8 cellular contexts compared by ENCODE assay signal in the genomic region with DNA sequence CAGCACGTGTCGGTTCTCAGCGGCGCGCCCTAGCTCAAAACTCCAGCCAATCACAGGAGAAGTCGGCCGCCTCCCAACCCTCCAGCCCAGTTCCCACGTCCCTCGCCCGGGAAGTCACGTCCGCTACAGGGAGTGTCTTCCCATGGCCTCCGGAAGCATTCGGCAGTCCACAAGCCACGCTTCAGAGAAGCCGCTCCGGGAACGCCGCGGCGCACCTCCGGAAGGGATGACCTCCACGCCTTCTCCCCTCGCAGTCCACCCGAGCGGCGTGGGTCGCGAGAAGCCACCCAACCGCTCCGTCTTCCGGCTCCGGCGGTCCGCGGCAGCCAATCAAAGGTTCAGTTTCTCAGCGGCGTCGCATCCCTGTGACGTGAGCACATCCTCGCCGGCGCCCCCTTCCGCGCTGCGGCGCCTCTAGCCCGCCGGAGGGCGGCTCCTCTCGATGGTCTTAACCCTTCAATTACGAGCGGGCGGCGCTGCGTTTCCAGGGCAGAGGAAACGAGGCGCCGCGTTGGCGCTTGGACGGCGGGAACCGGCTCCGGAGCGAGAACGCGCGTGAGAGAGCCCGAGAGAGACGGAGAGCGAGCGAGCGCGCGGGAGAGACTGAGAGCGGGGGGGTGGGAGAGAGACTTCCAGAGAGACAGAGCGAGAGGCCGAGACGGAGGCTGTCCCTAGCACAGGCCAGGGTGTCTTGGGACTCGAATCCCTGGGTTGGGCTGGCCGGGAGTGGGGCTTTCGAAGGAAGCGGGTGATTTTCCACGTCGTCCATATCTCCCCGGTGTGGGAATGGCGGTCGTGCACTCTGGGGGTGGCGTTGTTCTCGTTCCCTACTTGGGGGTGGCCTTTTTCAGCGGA. TPM values are rescaled to one million over a fixed set of nuclear protein-coding genes. Genes with fewer than 3 reads are reported as not detected.
DNase-seq lines count a peak whose midpoint lies in the region; ATAC-seq, FAIRE-seq and TF ChIP-seq lines count a peak whose summit lies in the region.
"Not testable (repeated sequence)": the region's sequence is repeated elsewhere in the genome, so short reads cannot be mapped to it uniquely, and the experiment has no call there.

A gene with protein sequence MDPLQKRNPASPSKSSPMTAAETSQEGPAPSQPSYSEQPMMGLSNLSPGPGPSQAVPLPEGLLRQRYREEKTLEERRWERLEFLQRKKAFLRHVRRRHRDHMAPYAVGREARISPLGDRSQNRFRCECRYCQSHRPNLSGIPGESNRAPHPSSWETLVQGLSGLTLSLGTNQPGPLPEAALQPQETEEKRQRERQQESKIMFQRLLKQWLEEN (plus strand): TSS at position 476 of the 855 bp plus-strand sequence. CDS start 9,896 bp downstream, outside the sequence.

- DNase-seq in HT1080 (ENCODE audit: low read depth); activated T-cell treated with anti-CD3 and anti-CD28 coated beads, Interleukin-2, amount 50 U/mL, for 4 hours; frontal cortex (ENCODE audit: low spot score in 2 of 2); naive thymus-derived CD8-positive, alpha-beta T cell; thyroid gland: not testable (repeated sequence)

- H3K4me3 ChIP-seq in thyroid gland (replicated peaks in 1 of 3) = not testable (repeated sequence)

- POLR2A ChIA-PET in naive thymus-derived CD8-positive, alpha-beta T cell (lab: Charles Lee) = not testable (repeated sequence)

- H3K27ac ChIP-seq in thyroid gland = not testable (repeated sequence)

- H3K9me3 Mint-ChIP-seq in activated T-cell treated with anti-CD3 and anti-CD28 coated beads, Interleukin-2, amount 50 U/mL, for 4 hours; naive thymus-derived CD8-positive, alpha-beta T cell: not testable (repeated sequence)

- not testable (repeated sequence) for H3K9me3 ChIP-seq in thyroid gland

- FAIRE-seq in frontal cortex (lab: Jason Lieb, UNC) = not testable (repeated sequence)

- H3K4me1 ChIP-seq in thyroid gland = not testable (repeated sequence)

- not testable (repeated sequence) for H3K27me3 ChIP-seq in thyroid gland

- ATAC-seq in GM18499 (IDR thresholded peaks at IDR 0.05; ENCODE audit: insufficient read depth, unreplicated experiment) (peak; percentile 60), GM21381 (IDR thresholded peaks at IDR 0.05; ENCODE audit: unreplicated experiment) (peak; percentile 85), HG02943 (IDR thresholded peaks at IDR 0.05; ENCODE audit: low read depth, unreplicated experiment) (peak; percentile 76)
- peak; percentile 86 for ATAC-seq in activated T-cell treated with anti-CD3 and anti-CD28 coated beads, Interleukin-2, amount 50 U/mL, for 4 hours
- ATAC-seq in naive thymus-derived CD8-positive, alpha-beta T cell = peak; percentile 86 to 90

- H3K4me1 Mint-ChIP-seq in activated T-cell treated with anti-CD3 and anti-CD28 coated beads, Interleukin-2, amount 50 U/mL, for 4 hours (ENCODE audit: low read depth); naive thymus-derived CD8-positive, alpha-beta T cell: not testable (repeated sequence)

- WGBS in thyroid gland, 2 donors = no CpG with 5 or more reads among the region's 92 CpGs

- not testable (repeated sequence) for H3K36me3 ChIP-seq in thyroid gland

- intact Hi-C loops in thyroid gland (cut with DNase I) = not testable (repeated sequence)

- not testable (repeated sequence) for TF ChIP-seq POLR2A in thyroid gland (IDR thresholded peaks at IDR 0.05)

- H3K4me3 Mint-ChIP-seq in activated T-cell treated with anti-CD3 and anti-CD28 coated beads, Interleukin-2, amount 50 U/mL, for 4 hours; naive thymus-derived CD8-positive, alpha-beta T cell: not testable (repeated sequence)

- H3K27me3 Mint-ChIP-seq in activated T-cell treated with anti-CD3 and anti-CD28 coated beads, Interleukin-2, amount 50 U/mL, for 4 hours (ENCODE audit: low read depth); naive thymus-derived CD8-positive, alpha-beta T cell: not testable (repeated sequence)

- H3K27ac Mint-ChIP-seq in naive thymus-derived CD8-positive, alpha-beta T cell = not testable (repeated sequence)

- H3K36me3 Mint-ChIP-seq in activated T-cell treated with anti-CD3 and anti-CD28 coated beads, Interleukin-2, amount 50 U/mL, for 4 hours (ENCODE audit: insufficient read depth); naive thymus-derived CD8-positive, alpha-beta T cell: not testable (repeated sequence)

- not testable (repeated sequence) for TF ChIP-seq CTCF in thyroid gland (IDR thresholded peaks at IDR 0.05)

RNA-seq across cellular contexts. Expression of the gene that starts here (rescaled TPM):
- total RNA-seq in HT1080 (2014; rRNA removed; shearing (Covaris generic)) = 6.6 and 11.4 TPM in 2 replicates
- polyA plus RNA-seq in HT1080 (2015; cell fraction: cytosol; rRNA removed) = 11.4 and 11.5 TPM in 2 replicates
- 53.1 and 54.0 TPM in 2 replicates for polyA plus RNA-seq in HT1080 (2015; cell fraction: nucleus; rRNA removed)
- total RNA-seq in activated T-cell treated with anti-CD3 and anti-CD28 coated beads, Interleukin-2, amount 50 U/mL, for 4 hours = 10 to 100 TPM; 13.4 to 18.2 (median 14.2) TPM
- total RNA-seq in frontal cortex (22.0 TPM), thyroid gland (10 to 100 TPM; 15.3 to 31.4 (median 21.4) TPM)
- total RNA-seq in naive thymus-derived CD8-positive, alpha-beta T cell = 10 to 100 TPM in 1 of 2 experiments, 1 to 10 TPM in 1; 3.9 to 11.5 TPM
- 1 to 10 TPM; 4.9 to 5.4 (median 5.3) TPM for polyA plus RNA-seq in naive thymus-derived CD8-positive, alpha-beta T cell
